Comparison of ENCODE assay signal across 8 cellular contexts in genomic region chr1:27300341-27301051, GRCh38.
DNase-seq lines count a peak whose midpoint lies in the region; ATAC-seq and TF ChIP-seq lines count a peak whose summit lies in the region.

No MANE protein-coding gene starts in this region.

- no peaks in the 10 kb centered on the region for H3K27me3 Mint-ChIP-seq in central memory CD8-positive, alpha-beta T cell

- H3K4me3 Mint-ChIP-seq in central memory CD8-positive, alpha-beta T cell, result no peak overlapping the region

- peaks cover 4% of the 10 kb centered on the region for H3K4me1 Mint-ChIP-seq in central memory CD8-positive, alpha-beta T cell

- POLR2A ChIA-PET in HEK293T (lab: Yijun Ruan, JAX), result interaction anchor here (1.1 to 3.5 kb wide), 2 partner anchors 22 to 67 kb away, joined by 3 to 9 read pairs; partner anchors contain the start of gene MAP3K6

- DNase-seq in C1 segment of cervical spinal cord (lab: John Stamatoyannopoulos, UW) (peak; percentile 27 to 93 (median 80)), HEK293T (ENCODE audit: extremely low spot score) (peak; percentile 86), NCI-H2227 treated with DMSO at 0.1 percent for 48 hours (lab: John Stamatoyannopoulos, UW) (peak; percentile 90), kidney glomerular epithelial cell (lab: John Stamatoyannopoulos, UW) (peak; percentile 79)
- peak; percentile 79 for DNase-seq in activated CD4-positive, CD25-positive, alpha-beta regulatory T cell treated with anti-CD3 and anti-CD28 coated beads, Interleukin-2, amount 50 U/mL, for 72 hours
- peak; percentile 64 for DNase-seq in central memory CD8-positive, alpha-beta T cell (ENCODE audit: low spot score in 2 of 2)
- peak; percentile 58 to 70 for DNase-seq in stimulated activated CD4-positive, alpha-beta T cell treated with anti-CD3 and anti-CD28 coated beads, Interleukin-15, amount 100 ng/mL, for 1 hour (ENCODE audit: low read depth in 1 of 2, low spot score in 1 of 2)

- H3K27ac Mint-ChIP-seq in central memory CD8-positive, alpha-beta T cell (ENCODE audit: low read depth), result no peak overlapping the region

- H3K9me3 Mint-ChIP-seq in central memory CD8-positive, alpha-beta T cell, result no peaks in the 10 kb centered on the region

- peaks cover 26% of the 10 kb centered on the region for H3K36me3 Mint-ChIP-seq in central memory CD8-positive, alpha-beta T cell (ENCODE audit: insufficient read depth)

- CTCF ChIA-PET in HEK293T (lab: Yijun Ruan, JAX), result interaction anchor here (0.6 to 3.3 kb wide), 14 partner anchors 9 to 305 kb away, joined by 3 to 15 read pairs (median 4); no protein-coding TSS in a partner anchor

- ATAC-seq in central memory CD8-positive, alpha-beta T cell (replicated peaks; ENCODE audit: extremely low read depth, poor library complexity, severe bottlenecking), result peak; percentile 87
- ATAC-seq in HG03565 (IDR thresholded peaks at IDR 0.05; ENCODE audit: unreplicated experiment), result no peak

TF ChIP-seq in HEK293T, 16 proteins besides CTCF, POLR2A, EP300 and RAD21:
- no peak for TF ChIP-seq FOXM1 (IDR thresholded peaks at IDR 0.05; ENCODE audit: borderline replicate concordance)
- no peak for TF ChIP-seq NFRKB (IDR thresholded peaks at IDR 0.05)
- TF ChIP-seq L3MBTL2 (conservative IDR thresholded peaks at IDR 0.05), result no peak
- TF ChIP-seq ELF4 (IDR thresholded peaks at IDR 0.05), result no peak
- TF ChIP-seq HDGF (IDR thresholded peaks at IDR 0.05; ENCODE audit: borderline replicate concordance), result no peak
- no peak for TF ChIP-seq FOXK2 (IDR thresholded peaks at IDR 0.05)
- no peak for TF ChIP-seq ZNF384 (IDR thresholded peaks at IDR 0.05)
- no peak for TF ChIP-seq FOXA1 (IDR thresholded peaks at IDR 0.05)
- no peak for TF ChIP-seq CTBP1 (IDR thresholded peaks at IDR 0.05; ENCODE audit: borderline replicate concordance)
- no peak for TF ChIP-seq PKNOX1 (IDR thresholded peaks at IDR 0.05)
- no peak for TF ChIP-seq LEF1 (IDR thresholded peaks at IDR 0.05; ENCODE audit: borderline replicate concordance)
- no peak for TF ChIP-seq TARDBP (IDR thresholded peaks at IDR 0.05)
- TF ChIP-seq BHLHE40 (IDR thresholded peaks at IDR 0.05; ENCODE audit: borderline replicate concordance), result no peak
- no peak for TF ChIP-seq SP1 (IDR thresholded peaks at IDR 0.05)
- TF ChIP-seq ARNT (IDR thresholded peaks at IDR 0.05), result no peak
